Comparison of ENCODE assay signal across 8 cellular contexts in genomic region chr1:248243204-248243603, GRCh38. TPM values are rescaled to one million over a fixed set of nuclear protein-coding genes. Genes with fewer than 3 reads are reported as not detected.
A peak's percentile ranks its signal among the peaks of the same experiment; 100 is the strongest.
DNase-seq lines count a peak whose midpoint lies in the region; ATAC-seq and TF ChIP-seq lines count a peak whose summit lies in the region.

No MANE protein-coding gene starts in this region.

- peaks cover 13% of the 10 kb centered on the region for H3K9me3 Mint-ChIP-seq in Calu3 (ENCODE audit: low read depth, unreplicated experiment)

- ATAC-seq in GM18870 (IDR thresholded peaks at IDR 0.05; ENCODE audit: unreplicated experiment) (peak; percentile 89), HG02973 (IDR thresholded peaks at IDR 0.05; ENCODE audit: unreplicated experiment) (peak; percentile 90)

- H3K4me1 Mint-ChIP-seq in Calu3 (ENCODE audit: low read depth, unreplicated experiment), result no peaks in the 10 kb centered on the region

- no peak overlapping the region for H3K27ac Mint-ChIP-seq in Calu3 (ENCODE audit: unreplicated experiment)

- peaks cover 4% of the 10 kb centered on the region for H3K36me3 Mint-ChIP-seq in Calu3 (ENCODE audit: insufficient read depth, unreplicated experiment)

- no peaks in the 10 kb centered on the region for H3K27me3 Mint-ChIP-seq in Calu3 (ENCODE audit: unreplicated experiment)

- peak overlapping the region; percentile 26 for H3K4me3 Mint-ChIP-seq in Calu3 (ENCODE audit: low read depth, unreplicated experiment)

- CTCF ChIA-PET in Calu3 (lab: Charles Lee), result no interaction called here

- H3K4me3 ChIP-seq in WI38 (ENCODE audit: low read depth, low read length), result no peak overlapping the region

- BruUV-seq in Calu3 (replicated peaks; lab: Mats Ljungman, UMichigan), result no TSS peak

- peak; percentile 62 for TF ChIP-seq CTCF in Calu3 (IDR thresholded peaks at IDR 0.05; ENCODE audit: unreplicated experiment)
- TF ChIP-seq CTCF in WI38 (IDR thresholded peaks at IDR 0.05; ENCODE audit: low read depth, low read length), result peak; percentile 50

- intact Hi-C loops in Calu3 (cut with micrococcal nuclease; ENCODE audit: unreplicated experiment) (loop anchor here (5.0 kb wide), 1 partner anchor 444 kb away; no protein-coding TSS in a partner anchor), head of caudate nucleus (cut with DNase I) (no loop called here)

- DNase-seq in Calu3, result peak; percentile 33
- DNase-seq in NCI-H2029 (lab: John Stamatoyannopoulos, UW), result peak; percentile 55
- DNase-seq in head of caudate nucleus, result peak in 40 of 42 donors; percentile 5 to 79 (median 44)
- DNase-seq in superior temporal gyrus (ENCODE audit: extremely low spot score), result peak; percentile 75
- DNase-seq in NCI-H345 (lab: John Stamatoyannopoulos, UW), result no peak

RNA-seq across cellular contexts. Expression of gene OR2M4, which starts 12.0 kb away (rescaled TPM):
- total RNA-seq in Calu3 (2022), result not detected in 2 replicates

RNA-seq across cellular contexts. Expression of gene OR2T33, which starts 34.6 kb away (rescaled TPM):
- total RNA-seq in Calu3 (2022), result not detected in 2 replicates

RNA-seq across cellular contexts. Expression of gene OR2M3, which starts 46.1 kb away (rescaled TPM):
- not detected in 2 replicates for total RNA-seq in Calu3 (2022)
